26 cellular contexts compared by ENCODE assay signal in the genomic region with DNA sequence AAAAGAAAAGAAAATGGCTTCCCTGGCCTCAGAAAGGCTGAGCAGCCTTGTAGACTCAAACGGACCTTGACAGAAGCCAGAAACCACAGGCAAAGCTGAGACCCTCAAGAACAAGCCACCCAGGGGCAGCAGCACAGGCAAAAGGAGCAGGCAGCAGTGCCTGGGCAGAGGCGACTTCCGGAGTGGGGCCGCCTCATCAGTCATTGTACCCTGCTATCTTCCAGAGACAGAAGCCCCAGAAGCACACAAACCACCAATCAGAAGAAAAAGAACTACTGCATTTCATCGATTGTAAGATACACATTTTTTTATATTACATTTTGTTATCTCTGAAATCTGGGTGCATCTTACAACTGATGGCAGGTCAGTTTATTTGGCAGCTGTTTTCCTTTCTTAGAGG.
"Had no signal": no experiment of that assay in that cellular context is flagged by ENCODE, and none has a peak within 500 bp of the region (broad histone marks: within the 10 kb centered on the region; RNA-seq: fewer than 3 reads in every experiment).

No MANE protein-coding gene starts in this region.

- H3K27ac Mint-ChIP-seq: stimulated activated effector memory CD8-positive, alpha-beta T cell treated with anti-CD3 and anti-CD28 coated beads, Interleukin-12 subunit alpha, Interleukin-12 subunit beta, amount 100 ng/mL, for 72 hours had no signal

- H3K9me3 Mint-ChIP-seq: stimulated activated effector memory CD8-positive, alpha-beta T cell treated with anti-CD3 and anti-CD28 coated beads, Interleukin-12 subunit alpha, Interleukin-12 subunit beta, amount 100 ng/mL, for 72 hours had no signal

- H3K27me3 ChIP-seq: dorsolateral prefrontal cortex, esophagus squamous epithelium, heart right ventricle, left lung, ovary, sigmoid colon, stomach, thyroid gland, vagina had no signal

- DNase-seq: dorsolateral prefrontal cortex; effector CD4-positive, alpha-beta T cell; esophagus squamous epithelium; foreskin melanocyte; glutamatergic neuron; heart right ventricle; hippocampal formation; left cardiac atrium; left lung; naive thymus-derived CD8-positive, alpha-beta T cell; nephron progenitor cell; occipital lobe; ovary; posterior cingulate gyrus; psoas muscle; right cardiac atrium; sigmoid colon; stimulated activated CD4-positive, alpha-beta T cell treated with anti-CD3 and anti-CD28 coated beads, Interleukin-2, amount 100 ng/mL, for 24 hours; stimulated activated CD4-positive, alpha-beta T cell treated with anti-CD3 and anti-CD28 coated beads, Interleukin-4, amount 100 ng/mL, for 24 hours; stimulated activated naive CD4-positive, alpha-beta T cell treated with Interleukin-2 at 50 U/mL for 16 hours; stomach; thyroid gland; trophoblast cell had no signal

- H3K36me3 ChIP-seq: esophagus squamous epithelium, heart right ventricle, left lung, ovary, sigmoid colon, thyroid gland, vagina had no signal

- H3K4me3 ChIP-seq: dorsolateral prefrontal cortex, esophagus squamous epithelium, heart right ventricle, left lung, ovary, psoas muscle, sigmoid colon, stomach, thyroid gland, vagina had no signal

- H3K36me3 Mint-ChIP-seq: stimulated activated effector memory CD8-positive, alpha-beta T cell treated with anti-CD3 and anti-CD28 coated beads, Interleukin-12 subunit alpha, Interleukin-12 subunit beta, amount 100 ng/mL, for 72 hours had no signal

- H3K27me3 Mint-ChIP-seq: naive thymus-derived CD8-positive, alpha-beta T cell had no signal

- H3K27ac ChIP-seq: dorsolateral prefrontal cortex, epithelial cell of prostate, esophagus squamous epithelium, heart right ventricle, left lung, ovary, psoas muscle, sigmoid colon, stomach, thyroid gland, vagina had no signal

- H3K9me3 ChIP-seq: ovary, psoas muscle, sigmoid colon, thyroid gland, vagina had no signal

- H3K4me1 ChIP-seq: esophagus squamous epithelium, left lung, psoas muscle, thyroid gland, vagina had no signal

- ATAC-seq: left cardiac atrium; left lung; naive thymus-derived CD8-positive, alpha-beta T cell; psoas muscle; right cardiac atrium; stimulated activated effector memory CD8-positive, alpha-beta T cell treated with anti-CD3 and anti-CD28 coated beads, Interleukin-12 subunit alpha, Interleukin-12 subunit beta, amount 100 ng/mL, for 72 hours had no signal

- H3K4me3 Mint-ChIP-seq: naive thymus-derived CD8-positive, alpha-beta T cell; nephron progenitor cell; stimulated activated effector memory CD8-positive, alpha-beta T cell treated with anti-CD3 and anti-CD28 coated beads, Interleukin-12 subunit alpha, Interleukin-12 subunit beta, amount 100 ng/mL, for 72 hours had no signal
